Comparison of ENCODE assay signal across 12 cellular contexts in the genomic region with DNA sequence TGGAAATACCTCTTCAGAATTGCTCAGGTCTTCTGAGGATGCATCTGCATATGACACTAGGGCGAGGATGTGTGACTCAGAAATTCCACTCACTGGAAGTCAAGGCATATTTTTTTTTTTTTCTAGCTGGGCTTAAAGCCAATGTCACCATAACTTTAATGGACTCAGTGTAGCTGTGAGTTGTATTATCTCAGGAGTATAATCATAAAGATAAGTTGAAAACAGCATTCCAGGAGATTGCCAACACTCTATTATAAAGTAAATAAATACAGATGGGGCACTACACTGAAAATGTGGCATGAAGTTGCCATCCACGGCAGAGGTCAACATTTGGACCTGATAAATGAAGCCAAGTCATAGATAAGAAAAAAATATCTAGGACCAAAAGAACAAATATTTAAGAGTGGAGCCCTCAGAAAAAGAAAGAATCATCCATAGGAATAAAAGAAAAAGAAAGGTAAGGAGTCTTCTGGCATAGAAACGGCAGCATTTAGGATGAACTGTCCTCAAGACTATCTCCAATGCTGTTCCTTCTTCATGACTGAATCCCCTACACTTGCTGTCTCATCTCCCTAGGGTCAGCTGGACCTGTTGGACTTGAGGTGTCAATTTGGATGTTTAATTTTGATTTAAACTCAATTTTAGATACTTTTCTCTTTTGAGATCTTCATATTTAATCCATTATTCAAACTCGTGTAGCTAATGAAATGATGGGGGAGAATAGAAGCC.
DNase-seq lines count a peak whose midpoint lies in the region; ATAC-seq and TF ChIP-seq lines count a peak whose summit lies in the region.
"Had no signal": no experiment of that assay in that cellular context is flagged by ENCODE, and none has a peak within 500 bp of the region (broad histone marks: within the 10 kb centered on the region; RNA-seq: fewer than 3 reads in every experiment).

No MANE protein-coding gene starts in this region.

- H3K79me2 ChIP-seq in Karpas-422 (ENCODE audit: low read length), result no peaks in the 10 kb centered on the region

- H3K36me3 ChIP-seq in right atrium auricular region (no peaks in the 10 kb centered on the region), transverse colon (no peaks in the 10 kb centered on the region), Karpas-422 (ENCODE audit: insufficient read depth, low read length) (no peaks in the 10 kb centered on the region)

- TF ChIP-seq POLR2A in transverse colon (IDR thresholded peaks at IDR 0.05), result no peak

- H3K27ac ChIP-seq in right atrium auricular region (peak overlapping the region; percentile 40 to 46), transverse colon (peak overlapping the region; percentile 25 to 41 (median 38)), Karpas-422 (ENCODE audit: low read length) (no peak overlapping the region)

- H3K9ac ChIP-seq in Karpas-422 (ENCODE audit: low read length), result no peak overlapping the region

- H2AFZ ChIP-seq in Karpas-422 (ENCODE audit: low read length), result no peak overlapping the region

- no peak overlapping the region for H3K4me3 Mint-ChIP-seq in activated CD8-positive, alpha-beta T cell treated with anti-CD3 and anti-CD28 coated beads for 36 hours
- no peak overlapping the region for H3K4me3 Mint-ChIP-seq in activated CD8-positive, alpha-beta T cell treated with anti-CD3 and anti-CD28 coated beads, Interleukin-2, amount 10 ng/mL, durations not matched to agents 7 days and 5 days
- H3K4me3 Mint-ChIP-seq: activated CD4-positive, alpha-beta memory T cell treated with anti-CD3 and anti-CD28 coated beads for 36 hours; B cell had no signal

- H3K4me3 ChIP-seq in right atrium auricular region, result no peak overlapping the region
- H3K4me3 ChIP-seq in transverse colon, result no peak overlapping the region
- H3K4me3 ChIP-seq in Karpas-422 (ENCODE audit: low read length), result no peak overlapping the region

- H3K27me3 Mint-ChIP-seq in activated CD8-positive, alpha-beta T cell treated with anti-CD3 and anti-CD28 coated beads for 36 hours, result peaks cover 1% of the 10 kb centered on the region
- H3K27me3 Mint-ChIP-seq in activated CD8-positive, alpha-beta T cell treated with anti-CD3 and anti-CD28 coated beads, Interleukin-2, amount 10 ng/mL, durations not matched to agents 7 days and 5 days (ENCODE audit: low read depth), result no peaks in the 10 kb centered on the region
- H3K27me3 Mint-ChIP-seq: B cell had no signal

- H4K20me1 ChIP-seq in Karpas-422 (ENCODE audit: insufficient read depth, low read depth, low read length), result no peaks in the 10 kb centered on the region

- H3K9me3 ChIP-seq in right atrium auricular region (peaks cover 0 to 3% of the 10 kb centered on the region in 2 donors), transverse colon (no peaks in the 10 kb centered on the region), Karpas-422 (ENCODE audit: low read length) (no peaks in the 10 kb centered on the region)

- TF ChIP-seq EP300 in transverse colon (IDR thresholded peaks at IDR 0.05; ENCODE audit: low read depth), result peak; percentile 25

- peak; percentile 5 for DNase-seq in activated CD8-positive, alpha-beta T cell treated with anti-CD3 and anti-CD28 coated beads for 36 hours
- DNase-seq in activated CD8-positive, alpha-beta T cell treated with anti-CD3 and anti-CD28 coated beads, Interleukin-2, amount 10 ng/mL, durations not matched to agents 7 days and 5 days, result no peak
- DNase-seq in amniotic epithelial cell (ENCODE audit: low read depth), result peak; percentile 66
- DNase-seq in right atrium auricular region (ENCODE audit: low spot score), result no peak
- peak; percentile 42 for DNase-seq in transverse colon
- no peak for DNase-seq in Karpas-422
- DNase-seq in NCI-H146 (lab: John Stamatoyannopoulos, UW), result no peak
- DNase-seq in NAMALWA (ENCODE audit: low spot score), result no peak
- DNase-seq: activated CD4-positive, alpha-beta memory T cell treated with anti-CD3 and anti-CD28 coated beads for 36 hours; NCI-H748 treated with DMSO at 0.1 percent for 48 hours; stimulated activated naive CD4-positive, alpha-beta T cell had no signal

- no peaks in the 10 kb centered on the region for H3K9me3 Mint-ChIP-seq in activated CD8-positive, alpha-beta T cell treated with anti-CD3 and anti-CD28 coated beads for 36 hours
- H3K9me3 Mint-ChIP-seq in activated CD8-positive, alpha-beta T cell treated with anti-CD3 and anti-CD28 coated beads, Interleukin-2, amount 10 ng/mL, durations not matched to agents 7 days and 5 days (ENCODE audit: insufficient read depth), result no peaks in the 10 kb centered on the region
- H3K9me3 Mint-ChIP-seq: activated CD4-positive, alpha-beta memory T cell treated with anti-CD3 and anti-CD28 coated beads for 36 hours had no signal

- ATAC-seq in activated CD8-positive, alpha-beta T cell treated with anti-CD3 and anti-CD28 coated beads for 36 hours, result no peak
- no peak for ATAC-seq in activated CD8-positive, alpha-beta T cell treated with anti-CD3 and anti-CD28 coated beads, Interleukin-2, amount 10 ng/mL, durations not matched to agents 7 days and 5 days

- H3K4me1 Mint-ChIP-seq in activated CD8-positive, alpha-beta T cell treated with anti-CD3 and anti-CD28 coated beads for 36 hours (ENCODE audit: low read depth), result no peaks in the 10 kb centered on the region
- H3K4me1 Mint-ChIP-seq in activated CD8-positive, alpha-beta T cell treated with anti-CD3 and anti-CD28 coated beads, Interleukin-2, amount 10 ng/mL, durations not matched to agents 7 days and 5 days (ENCODE audit: low read depth), result no peaks in the 10 kb centered on the region
- H3K4me1 Mint-ChIP-seq: B cell had no signal

- in situ Hi-C loops in transverse colon (cut with MboI; ENCODE audit: low pct_ligation_motif_present in 1 of 4, low pct_unique_long_range_greater_than_20kb in 1 of 4, low sequenced_read_pairs in 3 of 4), result no loop called here

- POLR2A ChIA-PET in activated CD8-positive, alpha-beta T cell treated with anti-CD3 and anti-CD28 coated beads for 36 hours (lab: Charles Lee), result no interaction called here
- POLR2A ChIA-PET in activated CD8-positive, alpha-beta T cell treated with anti-CD3 and anti-CD28 coated beads, Interleukin-2, amount 10 ng/mL, durations not matched to agents 7 days and 5 days (lab: Charles Lee), result no interaction called here

- no peaks in the 10 kb centered on the region for H3K9me2 ChIP-seq in Karpas-422 (replicated peaks; ENCODE audit: insufficient read depth, low read length)

- H3K27ac Mint-ChIP-seq in activated CD8-positive, alpha-beta T cell treated with anti-CD3 and anti-CD28 coated beads for 36 hours, result no peak overlapping the region
- no peak overlapping the region for H3K27ac Mint-ChIP-seq in activated CD8-positive, alpha-beta T cell treated with anti-CD3 and anti-CD28 coated beads, Interleukin-2, amount 10 ng/mL, durations not matched to agents 7 days and 5 days
- H3K27ac Mint-ChIP-seq: activated CD4-positive, alpha-beta memory T cell treated with anti-CD3 and anti-CD28 coated beads for 36 hours; B cell had no signal

- H3K27me3 ChIP-seq in right atrium auricular region (no peaks in the 10 kb centered on the region), transverse colon (no peaks in the 10 kb centered on the region), Karpas-422 (ENCODE audit: low read length) (no peaks in the 10 kb centered on the region)

- intact Hi-C loops in activated CD8-positive, alpha-beta T cell treated with anti-CD3 and anti-CD28 coated beads for 36 hours (cut with micrococcal nuclease), result no loop called here
- intact Hi-C loops in transverse colon (cut with DNase I; ENCODE audit: low total_unique reads), result no loop called here

- 37 to 43% methylated on average over 3 to 4 of the region's 4 CpGs for WGBS in transverse colon (ENCODE audit: low coverage in 1 of 2), 2 donors

- CTCF ChIA-PET in activated CD8-positive, alpha-beta T cell treated with anti-CD3 and anti-CD28 coated beads for 36 hours (lab: Charles Lee), result no interaction called here
- CTCF ChIA-PET in activated CD8-positive, alpha-beta T cell treated with anti-CD3 and anti-CD28 coated beads, Interleukin-2, amount 10 ng/mL, durations not matched to agents 7 days and 5 days (lab: Charles Lee), result interaction anchor here (0.6 kb wide), 1 partner anchor 56 kb away, joined by 3 read pairs; no protein-coding TSS in a partner anchor

- H3K4me2 ChIP-seq in Karpas-422 (ENCODE audit: low read depth, low read length, poor library complexity, severe bottlenecking), result no peak overlapping the region

- no peaks in the 10 kb centered on the region for H3K36me3 Mint-ChIP-seq in activated CD8-positive, alpha-beta T cell treated with anti-CD3 and anti-CD28 coated beads for 36 hours (ENCODE audit: low read depth)
- H3K36me3 Mint-ChIP-seq in activated CD8-positive, alpha-beta T cell treated with anti-CD3 and anti-CD28 coated beads, Interleukin-2, amount 10 ng/mL, durations not matched to agents 7 days and 5 days (ENCODE audit: low read depth), result no peaks in the 10 kb centered on the region
- H3K36me3 Mint-ChIP-seq: activated CD4-positive, alpha-beta memory T cell treated with anti-CD3 and anti-CD28 coated beads for 36 hours had no signal

- TF ChIP-seq CTCF in activated CD8-positive, alpha-beta T cell treated with anti-CD3 and anti-CD28 coated beads for 36 hours (IDR thresholded peaks at IDR 0.05), result no peak
- TF ChIP-seq CTCF in right atrium auricular region (IDR thresholded peaks at IDR 0.05) (no peak), transverse colon (IDR thresholded peaks at IDR 0.05) (no peak)

- H3K4me1 ChIP-seq in right atrium auricular region (peaks cover 0 to 5% of the 10 kb centered on the region in 2 donors), transverse colon (peaks cover 0 to 15% (median 8%) of the 10 kb centered on the region in 4 donors), Karpas-422 (ENCODE audit: low read length) (no peaks in the 10 kb centered on the region)

Comparison
In these comparisons a context has a peak if more than half of its experiments do, and no peak if none do; other contexts are left out.
1. DNase-seq: peak in activated CD8-positive, alpha-beta T cell treated with anti-CD3 and anti-CD28 coated beads for 36 hours (single experiment), amniotic epithelial cell (single experiment) and transverse colon (single experiment); none in activated CD8-positive, alpha-beta T cell treated with anti-CD3 and anti-CD28 coated beads, Interleukin-2, amount 10 ng/mL, durations not matched to agents 7 days and 5 days (single experiment), right atrium auricular region (single experiment), Karpas-422 (single experiment), NCI-H146 (single experiment) and NAMALWA (single experiment).